In genomic region chr10:85668522-85668921, GRCh38 we compare ENCODE assay signal across 24 cellular contexts.
DNase-seq lines count a peak whose midpoint lies in the region; ATAC-seq, FAIRE-seq and TF ChIP-seq lines count a peak whose summit lies in the region.
"Had no signal": no experiment of that assay in that cellular context is flagged by ENCODE, and none has a peak within 500 bp of the region (broad histone marks: within the 10 kb centered on the region; RNA-seq: fewer than 3 reads in every experiment).

No MANE protein-coding gene starts in this region.

- peak; percentile 68 to 90 (median 77) for ATAC-seq in pancreas
- ATAC-seq: A549 had no signal

- H4K5ac ChIP-seq in mesendoderm (ENCODE audit: low read length): no peak overlapping the region

- no peak overlapping the region for H3K4me3 Mint-ChIP-seq in endodermal cell
- H3K4me3 Mint-ChIP-seq: CD14-positive monocyte; CD4-positive, alpha-beta T cell; CD8-positive, alpha-beta memory T cell had no signal

- no peaks in the 10 kb centered on the region for H3K36me3 Mint-ChIP-seq in endodermal cell (ENCODE audit: low read depth)
- H3K36me3 Mint-ChIP-seq: CD14-positive monocyte; CD8-positive, alpha-beta memory T cell had no signal

- H2BK5ac ChIP-seq in mesendoderm (ENCODE audit: low read length): no peak overlapping the region
- no peak overlapping the region for H2BK5ac ChIP-seq in neuronal stem cell (ENCODE audit: low read length)

- no peak overlapping the region for H4K91ac ChIP-seq in neuronal stem cell (ENCODE audit: low read depth, low read length, poor library complexity)

- FAIRE-seq in pancreas (lab: Jason Lieb, UNC): no peak
- FAIRE-seq: A549, GM12891, GM18507 had no signal

- intact Hi-C loops in pancreas (cut with DNase I): no loop called here

- H3K9ac ChIP-seq in HUES48 (ENCODE audit: low read depth, low read length) (no peak overlapping the region), endodermal cell (ENCODE audit: extremely low read depth, low read length, poor library complexity, severe bottlenecking) (no peak overlapping the region), mesendoderm (ENCODE audit: low read length) (no peak overlapping the region), neuronal stem cell (ENCODE audit: low read depth, low read length, poor library complexity) (no peak overlapping the region)
- H3K9ac ChIP-seq: BLaER1 treated with 17β-estradiol and CSF1 and Interleukin-3, amounts not matched to agents 10 nM and 100 nM had no signal

- H3K27me3 Mint-ChIP-seq in endodermal cell (ENCODE audit: insufficient read depth): peaks cover 1% of the 10 kb centered on the region
- H3K27me3 Mint-ChIP-seq: CD4-positive, alpha-beta T cell had no signal

- H3K18ac ChIP-seq in mesendoderm (ENCODE audit: low read length) (peak overlapping the region; percentile 7), neuronal stem cell (ENCODE audit: low read length) (no peak overlapping the region)

- no peak overlapping the region for H2BK15ac ChIP-seq in mesendoderm (replicated peaks; ENCODE audit: low read depth)
- no peak overlapping the region for H2BK15ac ChIP-seq in neuronal stem cell (ENCODE audit: low read length)

- no peak overlapping the region for H2BK120ac ChIP-seq in mesendoderm (ENCODE audit: low read depth, low read length)
- H2BK120ac ChIP-seq in neuronal stem cell (ENCODE audit: low read depth, low read length): no peak overlapping the region

- H2AK5ac ChIP-seq in mesendoderm (ENCODE audit: low read length) (no peak overlapping the region), neuronal stem cell (ENCODE audit: low read depth, low read length) (no peak overlapping the region)

- no peaks in the 10 kb centered on the region for H3K79me2 ChIP-seq in mesendoderm (ENCODE audit: control insufficient read depth, insufficient read depth, low read length)

- no peak overlapping the region for H3K23ac ChIP-seq in mesendoderm (ENCODE audit: low read length)
- H3K23ac ChIP-seq in neuronal stem cell (ENCODE audit: low read depth, low read length, poor library complexity): no peak overlapping the region

- H3K4me3 ChIP-seq in HUES48 (ENCODE audit: low read depth, low read length) (no peak overlapping the region), endodermal cell (ENCODE audit: low read length) (no peak overlapping the region), mesendoderm (ENCODE audit: low read length) (no peak overlapping the region), pancreas (no peak overlapping the region), neuronal stem cell (ENCODE audit: low read length in 2 of 2) (no peak overlapping the region)
- H3K4me3 ChIP-seq: A549; BLaER1 treated with 17β-estradiol and CSF1 and Interleukin-3, amounts not matched to agents 10 nM and 100 nM had no signal

- no peak for TF ChIP-seq CTCF in endodermal cell (conservative IDR thresholded peaks at IDR 0.05)
- no peak for TF ChIP-seq CTCF in pancreas (IDR thresholded peaks at IDR 0.05)

- peaks cover 26% of the 10 kb centered on the region for H3K4me1 Mint-ChIP-seq in endodermal cell
- H3K4me1 Mint-ChIP-seq: CD14-positive monocyte; CD8-positive, alpha-beta memory T cell had no signal

- DNase-seq in endodermal cell (no peak), mesendoderm (no peak), pancreas (peak in 1 of 6 donors; percentile 29), T-helper 2 cell (no peak), NCI-H526 (lab: John Stamatoyannopoulos, UW) (no peak), neuronal stem cell (ENCODE audit: low spot score) (no peak)
- DNase-seq: 8988T; ACHN; AML-193; BE2C; Calu3; CD4-positive, alpha-beta T cell; CD8-positive, alpha-beta memory T cell; DMS53; DMS79 treated with DMSO at 0.1 percent for 48 hours; GF-D8; GOT3; HCEC 1CT had no signal

- H3K79me1 ChIP-seq in mesendoderm (ENCODE audit: low read length) (no peaks in the 10 kb centered on the region), neuronal stem cell (ENCODE audit: low read depth, low read length) (no peaks in the 10 kb centered on the region)

- WGBS in endodermal cell (ENCODE audit: insufficient coverage in 1 of 2, insufficient read length in 1 of 2), 2 experiments: 88 to 96% methylated on average over 1 of the region's 1 CpG
- WGBS in mesendoderm (ENCODE audit: extremely low coverage, insufficient coverage, low lambda C conversion rate): no CpG with 5 or more reads among the region's 1 CpG
- WGBS in pancreas, 2 donors: 92 to 95% methylated on average over 1 of the region's 1 CpG
- no CpG with 5 or more reads among the region's 1 CpG for WGBS in neuronal stem cell (ENCODE audit: extremely low coverage in 2 of 2, insufficient read length in 2 of 2, insufficient replicate concordance in 1 of 2), 2 donors

- H3K27me3 ChIP-seq in HUES48 (ENCODE audit: control insufficient read depth, insufficient read depth, low read length) (no peaks in the 10 kb centered on the region), endodermal cell (ENCODE audit: control insufficient read depth, insufficient read depth, low read length, poor library complexity, severe bottlenecking) (no peaks in the 10 kb centered on the region), mesendoderm (ENCODE audit: insufficient read depth, low read length, poor library complexity) (no peaks in the 10 kb centered on the region), pancreas (no peaks in the 10 kb centered on the region), neuronal stem cell (ENCODE audit: control insufficient read depth in 3 of 3, insufficient read depth in 3 of 3, low read depth in 1 of 3, low read length in 3 of 3) (no peaks in the 10 kb centered on the region)
- H3K27me3 ChIP-seq: BE2C; BLaER1 treated with 17β-estradiol and CSF1 and Interleukin-3, amounts not matched to agents 10 nM and 100 nM had no signal

- H3K27ac Mint-ChIP-seq in endodermal cell: peak overlapping the region; percentile 69
- H3K27ac Mint-ChIP-seq: CD4-positive, alpha-beta T cell; CD8-positive, alpha-beta memory T cell had no signal

- H4K8ac ChIP-seq in mesendoderm (ENCODE audit: low read depth, low read length): no peak overlapping the region
- H4K8ac ChIP-seq in neuronal stem cell (ENCODE audit: low read depth, low read length): no peak overlapping the region

- H3K36me3 ChIP-seq in HUES48 (ENCODE audit: control insufficient read depth, insufficient read depth, low read length): no peaks in the 10 kb centered on the region
- H3K36me3 ChIP-seq in endodermal cell (ENCODE audit: control insufficient read depth, insufficient read depth, low read length): no peaks in the 10 kb centered on the region
- no peaks in the 10 kb centered on the region for H3K36me3 ChIP-seq in mesendoderm (ENCODE audit: control insufficient read depth, insufficient read depth, low read length)
- no peaks in the 10 kb centered on the region for H3K36me3 ChIP-seq in pancreas
- H3K36me3 ChIP-seq in neuronal stem cell (replicated peaks in 1 of 2; ENCODE audit: control insufficient read depth in 2 of 2, insufficient read depth in 2 of 2, low read length in 2 of 2): no peaks in the 10 kb centered on the region
- H3K36me3 ChIP-seq: BE2C; BLaER1 treated with 17β-estradiol and CSF1 and Interleukin-3, amounts not matched to agents 10 nM and 100 nM had no signal

- H3K4me2 ChIP-seq in mesendoderm (ENCODE audit: low read length) (no peak overlapping the region), neuronal stem cell (ENCODE audit: insufficient read depth, low read length, poor library complexity, severe bottlenecking) (no peak overlapping the region)
- H3K4me2 ChIP-seq: A549; BLaER1 treated with 17β-estradiol and CSF1 and Interleukin-3, amounts not matched to agents 10 nM and 100 nM had no signal

- H3K9me3 Mint-ChIP-seq in endodermal cell: peaks cover 20% of the 10 kb centered on the region

- H3K4ac ChIP-seq in mesendoderm (ENCODE audit: low read depth, low read length): no peak overlapping the region
- no peak overlapping the region for H3K4ac ChIP-seq in neuronal stem cell (ENCODE audit: low read length)

- H3K9me3 ChIP-seq in HUES48 (ENCODE audit: control insufficient read depth, insufficient read depth, low read length) (no peaks in the 10 kb centered on the region; the same call in 1 of the 2 replicates), endodermal cell (ENCODE audit: control insufficient read depth, low read length) (peaks cover 20% of the 10 kb centered on the region), pancreas (no peaks in the 10 kb centered on the region), neuronal stem cell (replicated peaks in 1 of 2; ENCODE audit: control insufficient read depth in 2 of 2, insufficient read depth in 1 of 2, low read depth in 1 of 2, low read length in 2 of 2) (peaks cover 0 to 2% of the 10 kb centered on the region in 2 donors)
- H3K9me3 ChIP-seq: A549, BE2C had no signal

- H3K14ac ChIP-seq in neuronal stem cell (ENCODE audit: low read length): no peak overlapping the region

- H2BK12ac ChIP-seq in neuronal stem cell (ENCODE audit: low read length): no peak overlapping the region

- no peak overlapping the region for H3K56ac ChIP-seq in mesendoderm (ENCODE audit: low read length)

- H3K4me1 ChIP-seq in HUES48 (ENCODE audit: control insufficient read depth, insufficient read depth, low read length) (peaks cover 18% of the 10 kb centered on the region), endodermal cell (ENCODE audit: control insufficient read depth, insufficient read depth, low read length) (peaks cover 6% of the 10 kb centered on the region), mesendoderm (ENCODE audit: control insufficient read depth, low read depth, low read length) (no peaks in the 10 kb centered on the region), pancreas (no peaks in the 10 kb centered on the region), neuronal stem cell (ENCODE audit: control insufficient read depth in 2 of 2, insufficient read depth in 1 of 2, low read depth in 1 of 2, low read length in 2 of 2) (peaks cover 0 to 10% of the 10 kb centered on the region in 2 donors)
- H3K4me1 ChIP-seq: A549; BE2C; BLaER1 treated with 17β-estradiol and CSF1 and Interleukin-3, amounts not matched to agents 10 nM and 100 nM had no signal

- H3K27ac ChIP-seq in HUES48 (ENCODE audit: low read depth, low read length) (peak overlapping the region; percentile 59), endodermal cell (ENCODE audit: low read depth, low read length) (no peak overlapping the region), mesendoderm (ENCODE audit: low read depth, low read length) (no peak overlapping the region), pancreas (peak overlapping the region in 1 of 4 donors; percentile 23), neuronal stem cell (replicated peaks; ENCODE audit: low read length) (no peak overlapping the region)
- H3K27ac ChIP-seq: A549; BLaER1 treated with 17β-estradiol and CSF1 and Interleukin-3, amounts not matched to agents 10 nM and 100 nM had no signal

- H2AFZ ChIP-seq in neuronal stem cell (ENCODE audit: low read length): no peak overlapping the region
